ENCODE assay signal across 16 cellular contexts in genomic region chr1:51473716-51474115, GRCh38. TPM values are rescaled to one million over a fixed set of nuclear protein-coding genes. Genes with fewer than 3 reads are reported as not detected.
DNase-seq lines count a peak whose midpoint lies in the region; ATAC-seq, FAIRE-seq and TF ChIP-seq lines count a peak whose summit lies in the region.
"Had no signal": no experiment of that assay in that cellular context is flagged by ENCODE, and none has a peak within 500 bp of the region (broad histone marks: within the 10 kb centered on the region; RNA-seq: fewer than 3 reads in every experiment).

No MANE protein-coding gene starts in this region.

- H3K9me3 Mint-ChIP-seq in natural killer cell = peaks cover 0 to 2% of the 10 kb centered on the region in 2 donors
- peaks cover 8% of the 10 kb centered on the region for H3K9me3 Mint-ChIP-seq in natural killer cell treated with Interleukin-12 subunit alpha and Interleukin-12 subunit beta and Interleukin-15 and Interleukin-18, amount 100 ng/mL, for 72 hours
- no peaks in the 10 kb centered on the region for H3K9me3 Mint-ChIP-seq in activated T-helper 17 cell treated with anti-CD3 and anti-CD28 coated beads, Interleukin-2, amount 50 U/mL, for 72 hours
- H3K9me3 Mint-ChIP-seq in nephron progenitor cell = peaks cover 18% of the 10 kb centered on the region

- H3K27me3 Mint-ChIP-seq in natural killer cell (ENCODE audit: low read depth in 2 of 2) = no peaks in the 10 kb centered on the region
- no peaks in the 10 kb centered on the region for H3K27me3 Mint-ChIP-seq in natural killer cell treated with Interleukin-12 subunit alpha and Interleukin-12 subunit beta and Interleukin-15 and Interleukin-18, amount 100 ng/mL, for 72 hours
- H3K27me3 Mint-ChIP-seq in activated T-helper 17 cell treated with anti-CD3 and anti-CD28 coated beads, Interleukin-2, amount 50 U/mL, for 72 hours = no peaks in the 10 kb centered on the region
- H3K27me3 Mint-ChIP-seq in nephron progenitor cell (ENCODE audit: low read depth, poor library complexity) = no peaks in the 10 kb centered on the region
- H3K27me3 Mint-ChIP-seq: activated naive CD8-positive, alpha-beta T cell treated with anti-CD3 and anti-CD28 coated beads, Interleukin-2, amount 50 U/mL, for 24 hours; stimulated activated naive CD8-positive, alpha-beta T cell treated with anti-CD3 and anti-CD28 coated beads, Interleukin-15, amount 100 ng/mL, for 72 hours had no signal

- H3K36me3 Mint-ChIP-seq in natural killer cell (peaks cover 1% of the 10 kb centered on the region), nephron progenitor cell (ENCODE audit: low read depth) (peaks cover 38% of the 10 kb centered on the region)
- peaks cover 13% of the 10 kb centered on the region for H3K36me3 Mint-ChIP-seq in natural killer cell treated with Interleukin-12 subunit alpha and Interleukin-12 subunit beta and Interleukin-15 and Interleukin-18, amount 100 ng/mL, for 72 hours
- H3K36me3 Mint-ChIP-seq in activated T-helper 17 cell treated with anti-CD3 and anti-CD28 coated beads, Interleukin-2, amount 50 U/mL, for 72 hours (ENCODE audit: low read depth) = peaks cover 49% of the 10 kb centered on the region

- peak overlapping the region; percentile 7 to 9 for H3K27ac Mint-ChIP-seq in natural killer cell
- no peak overlapping the region for H3K27ac Mint-ChIP-seq in natural killer cell treated with Interleukin-12 subunit alpha and Interleukin-12 subunit beta and Interleukin-15 and Interleukin-18, amount 100 ng/mL, for 72 hours
- peak overlapping the region; percentile 69 for H3K27ac Mint-ChIP-seq in activated T-helper 17 cell treated with anti-CD3 and anti-CD28 coated beads, Interleukin-2, amount 50 U/mL, for 72 hours
- no peak overlapping the region for H3K27ac Mint-ChIP-seq in nephron progenitor cell
- H3K27ac Mint-ChIP-seq: activated CD8-positive, alpha-beta T cell treated with anti-CD3 and anti-CD28 coated beads, Interleukin-2, amount 10 ng/mL, durations not matched to agents 7 days and 5 days; activated naive CD8-positive, alpha-beta T cell treated with anti-CD3 and anti-CD28 coated beads, Interleukin-2, amount 50 U/mL, for 24 hours; stimulated activated naive CD8-positive, alpha-beta T cell treated with anti-CD3 and anti-CD28 coated beads, Interleukin-15, amount 100 ng/mL, for 72 hours had no signal

- TF ChIP-seq CTCF in natural killer cell (IDR thresholded peaks at IDR 0.05) (no peak), nephron progenitor cell (IDR thresholded peaks at IDR 0.05) (no peak)

- intact Hi-C loops in natural killer cell (cut with micrococcal nuclease) = no loop called here

- H3K4me1 Mint-ChIP-seq in natural killer cell (peaks cover 44 to 46% of the 10 kb centered on the region in 2 donors), nephron progenitor cell (no peaks in the 10 kb centered on the region)
- H3K4me1 Mint-ChIP-seq in natural killer cell treated with Interleukin-12 subunit alpha and Interleukin-12 subunit beta and Interleukin-15 and Interleukin-18, amount 100 ng/mL, for 72 hours (ENCODE audit: low read depth in 2 of 2) = peaks cover 35 to 46% of the 10 kb centered on the region in 2 donors
- peaks cover 16% of the 10 kb centered on the region for H3K4me1 Mint-ChIP-seq in activated T-helper 17 cell treated with anti-CD3 and anti-CD28 coated beads, Interleukin-2, amount 50 U/mL, for 72 hours
- H3K4me1 Mint-ChIP-seq: nephron; stimulated activated naive CD8-positive, alpha-beta T cell treated with anti-CD3 and anti-CD28 coated beads, Interleukin-15, amount 100 ng/mL, for 72 hours had no signal

- FAIRE-seq in frontal cortex (lab: Jason Lieb, UNC) = no peak

- H3K4me3 Mint-ChIP-seq in natural killer cell (no peak overlapping the region), nephron progenitor cell (no peak overlapping the region)
- no peak overlapping the region for H3K4me3 Mint-ChIP-seq in natural killer cell treated with Interleukin-12 subunit alpha and Interleukin-12 subunit beta and Interleukin-15 and Interleukin-18, amount 100 ng/mL, for 72 hours
- H3K4me3 Mint-ChIP-seq in activated T-helper 17 cell treated with anti-CD3 and anti-CD28 coated beads, Interleukin-2, amount 50 U/mL, for 72 hours = no peak overlapping the region
- H3K4me3 Mint-ChIP-seq: activated CD8-positive, alpha-beta T cell treated with anti-CD3 and anti-CD28 coated beads, Interleukin-2, amount 10 ng/mL, durations not matched to agents 7 days and 5 days; activated naive CD8-positive, alpha-beta T cell treated with anti-CD3 and anti-CD28 coated beads, Interleukin-2, amount 50 U/mL, for 24 hours; nephron; stimulated activated naive CD8-positive, alpha-beta T cell treated with anti-CD3 and anti-CD28 coated beads, Interleukin-15, amount 100 ng/mL, for 72 hours had no signal

- no peak for DNase-seq in natural killer cell
- DNase-seq in natural killer cell treated with Interleukin-12 subunit alpha and Interleukin-12 subunit beta and Interleukin-15 and Interleukin-18, amount 100 ng/mL, for 72 hours (ENCODE audit: low spot score) = no peak
- DNase-seq in medulla oblongata (ENCODE audit: extremely low spot score) = peak; percentile 13
- DNase-seq in middle frontal gyrus (ENCODE audit: extremely low spot score, low spot score) = no peak
- DNase-seq in nephron progenitor cell = no peak
- DNase-seq in frontal cortex (ENCODE audit: low spot score in 2 of 2) = no peak
- DNase-seq: activated CD8-positive, alpha-beta T cell treated with anti-CD3 and anti-CD28 coated beads, Interleukin-2, amount 10 ng/mL, durations not matched to agents 7 days and 5 days; activated naive CD8-positive, alpha-beta T cell treated with anti-CD3 and anti-CD28 coated beads, Interleukin-2, amount 50 U/mL, for 24 hours; NCI-H2227 treated with DMSO at 0.1 percent for 48 hours; stimulated activated naive CD8-positive, alpha-beta T cell treated with anti-CD3 and anti-CD28 coated beads, Interleukin-15, amount 100 ng/mL, for 72 hours; uterus; WERI-Rb-1 had no signal

- ATAC-seq in natural killer cell (no peak), HG03280 (IDR thresholded peaks at IDR 0.05; ENCODE audit: unreplicated experiment) (no peak)
- no peak for ATAC-seq in natural killer cell treated with Interleukin-12 subunit alpha and Interleukin-12 subunit beta and Interleukin-15 and Interleukin-18, amount 100 ng/mL, for 72 hours
- no peak for ATAC-seq in activated T-helper 17 cell treated with anti-CD3 and anti-CD28 coated beads, Interleukin-2, amount 50 U/mL, for 72 hours (replicated peaks)
- ATAC-seq: activated CD8-positive, alpha-beta T cell treated with anti-CD3 and anti-CD28 coated beads, Interleukin-2, amount 10 ng/mL, durations not matched to agents 7 days and 5 days; activated naive CD8-positive, alpha-beta T cell treated with anti-CD3 and anti-CD28 coated beads, Interleukin-2, amount 50 U/mL, for 24 hours; HCT116; stimulated activated naive CD8-positive, alpha-beta T cell treated with anti-CD3 and anti-CD28 coated beads, Interleukin-15, amount 100 ng/mL, for 72 hours had no signal

RNA-seq across cellular contexts. Expression of gene EPS15, which starts 45.4 kb away (rescaled TPM):
- total RNA-seq in natural killer cell (100 to 1,000 TPM in 1 of 3 donors, 10 to 100 TPM in 2; 92.7 to 127 (median 93.5) TPM), frontal cortex (224 TPM)
- 10 to 100 TPM; 82.3 to 97.3 TPM for total RNA-seq in natural killer cell treated with Interleukin-12 subunit alpha and Interleukin-12 subunit beta and Interleukin-15 and Interleukin-18, amount 100 ng/mL, for 72 hours
- total RNA-seq in activated T-helper 17 cell treated with anti-CD3 and anti-CD28 coated beads, Interleukin-2, amount 50 U/mL, for 72 hours = 10 to 100 TPM; 54.2 to 65.4 TPM

Comparison
In these comparisons a context has a peak if more than half of its experiments do, and no peak if none do; other contexts are left out.
1. H3K27ac Mint-ChIP-seq: peak in natural killer cell (2 of 2) and activated T-helper 17 cell treated with anti-CD3 and anti-CD28 coated beads, Interleukin-2, amount 50 U/mL, for 72 hours (single experiment); none in natural killer cell treated with Interleukin-12 subunit alpha and Interleukin-12 subunit beta and Interleukin-15 and Interleukin-18, amount 100 ng/mL, for 72 hours (0 of 2) and nephron progenitor cell (single experiment).